8 cellular contexts compared by ENCODE assay signal in genomic region chr11:75867778-75868374, GRCh38. TPM values are rescaled to one million over a fixed set of nuclear protein-coding genes. Genes with fewer than 3 reads are reported as not detected.
A peak's percentile ranks its signal among the peaks of the same experiment; 100 is the strongest.
DNase-seq lines count a peak whose midpoint lies in the region; ATAC-seq and TF ChIP-seq lines count a peak whose summit lies in the region.

No MANE protein-coding gene starts in this region.

- in situ Hi-C loops in GM13977 (cut with MboI; ENCODE audit: low pct_unique_long_range_greater_than_20kb, low sequenced_read_pairs, unreplicated experiment): loop anchor here (10.0 kb wide), 1 partner anchor 63 kb away; no protein-coding TSS in a partner anchor

- H3K27ac ChIP-seq in parathyroid adenoma: no peak overlapping the region

- no peaks in the 10 kb centered on the region for H3K27me3 ChIP-seq in parathyroid adenoma (ENCODE audit: control insufficient read depth, insufficient read depth, low read length)

- H3K9me3 ChIP-seq in parathyroid adenoma (ENCODE audit: control insufficient read depth, low read length): no peaks in the 10 kb centered on the region

- H3K4me3 Mint-ChIP-seq in CD14-positive monocyte: no peak overlapping the region
- H3K4me3 Mint-ChIP-seq in activated T-cell treated with anti-CD3 and anti-CD28 coated beads, Interleukin-2, amount 50 U/mL, for 4 hours: no peak overlapping the region

- no peak for DNase-seq in CD14-positive monocyte (ENCODE audit: low spot score)
- DNase-seq in GM13977 (ENCODE audit: low spot score): peak; percentile 46
- peak; percentile 64 to 76 for DNase-seq in NCI-H446 (lab: John Stamatoyannopoulos, UW)
- peak; percentile 17 for DNase-seq in activated T-cell treated with anti-CD3 and anti-CD28 coated beads, Interleukin-2, amount 50 U/mL, for 4 hours
- peak; percentile 29 for DNase-seq in foreskin melanocyte

- TF ChIP-seq CTCF in CD14-positive monocyte (IDR thresholded peaks at IDR 0.05) (peak; percentile 88), GM13977 (IDR thresholded peaks at IDR 0.05; ENCODE audit: extremely low read depth, insufficient read depth, missing control alignments) (peak; percentile 60), parathyroid adenoma (IDR thresholded peaks at IDR 0.05) (peak; percentile 68)

- H3K4me2 ChIP-seq in parathyroid adenoma (ENCODE audit: low read length): no peak overlapping the region

- no peaks in the 10 kb centered on the region for H3K36me3 ChIP-seq in parathyroid adenoma (ENCODE audit: control insufficient read depth, insufficient read depth, low read length)

- H3K9ac ChIP-seq in parathyroid adenoma: no peak overlapping the region

- peaks cover 4% of the 10 kb centered on the region for H3K4me1 ChIP-seq in parathyroid adenoma

- H2AFZ ChIP-seq in parathyroid adenoma: no peak overlapping the region

- no peaks in the 10 kb centered on the region for H3K27me3 Mint-ChIP-seq in CD14-positive monocyte (ENCODE audit: low read depth in 3 of 3)
- H3K27me3 Mint-ChIP-seq in activated T-cell treated with anti-CD3 and anti-CD28 coated beads, Interleukin-2, amount 50 U/mL, for 4 hours (ENCODE audit: low read depth): no peaks in the 10 kb centered on the region

- no peak for TF ChIP-seq POLR2A in GM18505 (IDR thresholded peaks at IDR 0.05; ENCODE audit: borderline replicate concordance, extremely low read depth, insufficient read depth, insufficient read length)

- ATAC-seq in activated T-cell treated with anti-CD3 and anti-CD28 coated beads, Interleukin-2, amount 50 U/mL, for 4 hours: no peak
- ATAC-seq in GM18505 (IDR thresholded peaks at IDR 0.05; ENCODE audit: unreplicated experiment) (no peak), HG03159 (IDR thresholded peaks at IDR 0.05; ENCODE audit: unreplicated experiment) (no peak)

- intact Hi-C loops in CD14-positive monocyte (cut with micrococcal nuclease): loop anchor here (1.0 to 5.0 kb wide), 4 partner anchors 65 to 146 kb away; no protein-coding TSS in a partner anchor

- peak overlapping the region in 1 of 7 donors; percentile 17 for H3K27ac Mint-ChIP-seq in CD14-positive monocyte

- H3K9me3 Mint-ChIP-seq in CD14-positive monocyte: no peaks in the 10 kb centered on the region
- H3K9me3 Mint-ChIP-seq in activated T-cell treated with anti-CD3 and anti-CD28 coated beads, Interleukin-2, amount 50 U/mL, for 4 hours: no peaks in the 10 kb centered on the region

- peaks cover 44% of the 10 kb centered on the region for H3K4me1 Mint-ChIP-seq in CD14-positive monocyte
- H3K4me1 Mint-ChIP-seq in activated T-cell treated with anti-CD3 and anti-CD28 coated beads, Interleukin-2, amount 50 U/mL, for 4 hours (ENCODE audit: low read depth): peaks cover 16% of the 10 kb centered on the region

- H3K4me3 ChIP-seq in parathyroid adenoma (ENCODE audit: low read depth, low read length): no peak overlapping the region

- H3K36me3 Mint-ChIP-seq in CD14-positive monocyte: peaks cover 6 to 16% of the 10 kb centered on the region in 2 donors
- H3K36me3 Mint-ChIP-seq in activated T-cell treated with anti-CD3 and anti-CD28 coated beads, Interleukin-2, amount 50 U/mL, for 4 hours (ENCODE audit: insufficient read depth): no peaks in the 10 kb centered on the region

- peaks cover 3% of the 10 kb centered on the region for H3K79me2 ChIP-seq in parathyroid adenoma

RNA-seq across cellular contexts. Expression of gene UVRAG, which starts 52.9 kb away (rescaled TPM):
- polyA plus RNA-seq in CD14-positive monocyte: 10 to 100 TPM; 13.7 to 20.0 TPM
- total RNA-seq in activated T-cell treated with anti-CD3 and anti-CD28 coated beads, Interleukin-2, amount 50 U/mL, for 4 hours: 10 to 100 TPM; 14.4 to 15.8 (median 14.5) TPM
